Comparison of ENCODE assay signal across 9 cellular contexts in genomic region chr17:981292-981658, GRCh38. TPM values are rescaled to one million over a fixed set of nuclear protein-coding genes. Genes with fewer than 3 reads are reported as not detected.
DNase-seq lines count a peak whose midpoint lies in the region; ATAC-seq and TF ChIP-seq lines count a peak whose summit lies in the region.
"Had no signal": no experiment of that assay in that cellular context is flagged by ENCODE, and none has a peak within 500 bp of the region (broad histone marks: within the 10 kb centered on the region; RNA-seq: fewer than 3 reads in every experiment).

No MANE protein-coding gene starts in this region.

- H3K4me3 Mint-ChIP-seq in Calu3 (ENCODE audit: low read depth, unreplicated experiment) = peak overlapping the region; percentile 73
- peak overlapping the region; percentile 54; the same call in 1 of the 2 replicates for H3K4me3 Mint-ChIP-seq in WTC11
- H3K4me3 Mint-ChIP-seq in memory B cell = peak overlapping the region; percentile 85

- H3K27me3 Mint-ChIP-seq in Calu3 (ENCODE audit: unreplicated experiment) (peaks cover 11% of the 10 kb centered on the region), WTC11 (ENCODE audit: low read depth) (no peaks in the 10 kb centered on the region), memory B cell (peaks cover 8% of the 10 kb centered on the region)

- CTCF ChIA-PET in Calu3 (lab: Charles Lee) = interaction anchor here (0.7 to 1.1 kb wide), 6 partner anchors 15 to 266 kb away, joined by 3 to 12 read pairs (median 6); partner anchors contain the start of gene TIMM22
- CTCF ChIA-PET in WTC11 (lab: Charles Lee) = interaction anchor here (0.6 to 6.8 kb wide), 43 partner anchors 9 to 570 kb away, joined by 3 to 190 read pairs (median 6); partner anchors contain the start of genes GEMIN4, GLOD4, MRM3 and TIMM22

- no peak for ATAC-seq in WTC11
- no peak for ATAC-seq in memory B cell (ENCODE audit: low read depth)
- no peak for ATAC-seq in HG03135 (IDR thresholded peaks at IDR 0.05; ENCODE audit: unreplicated experiment)

- H3K79me2 ChIP-seq in ACC112 (ENCODE audit: control insufficient read depth, insufficient read depth, low read length, unreplicated experiment) = peaks cover 16% of the 10 kb centered on the region

- H3K4me3 ChIP-seq in ACC112 (ENCODE audit: low read depth, low read length) (no peak overlapping the region), testis (peak overlapping the region in 1 of 2 donors; percentile 71)

- H3K9me3 Mint-ChIP-seq in Calu3 (ENCODE audit: low read depth, unreplicated experiment) (no peaks in the 10 kb centered on the region), WTC11 (no peaks in the 10 kb centered on the region), memory B cell (no peaks in the 10 kb centered on the region)

- H3K9me3 ChIP-seq in testis = no peaks in the 10 kb centered on the region
- H3K9me3 ChIP-seq: esophagus muscularis mucosa had no signal

- peaks cover 7% of the 10 kb centered on the region for H3K4me1 ChIP-seq in ACC112 (ENCODE audit: control insufficient read depth, insufficient read depth, low read length, unreplicated experiment)
- H3K4me1 ChIP-seq in testis = peaks cover 13% of the 10 kb centered on the region

- POLR2A ChIA-PET in WTC11 (lab: Charles Lee) = interaction anchor here (0.5 to 2.6 kb wide), 5 partner anchors 30 to 199 kb away, joined by 3 to 14 read pairs (median 5); partner anchors contain the start of genes GLOD4 and MRM3

- no peaks in the 10 kb centered on the region for H3K4me1 Mint-ChIP-seq in Calu3 (ENCODE audit: low read depth, unreplicated experiment)
- peaks cover 22% of the 10 kb centered on the region for H3K4me1 Mint-ChIP-seq in WTC11
- peaks cover 13% of the 10 kb centered on the region for H3K4me1 Mint-ChIP-seq in memory B cell

- peaks cover 5% of the 10 kb centered on the region for H3K36me3 Mint-ChIP-seq in Calu3 (ENCODE audit: insufficient read depth, unreplicated experiment)
- H3K36me3 Mint-ChIP-seq in WTC11 = no peaks in the 10 kb centered on the region
- no peaks in the 10 kb centered on the region for H3K36me3 Mint-ChIP-seq in memory B cell

- no peak for TF ChIP-seq POLR2A in testis (IDR thresholded peaks at IDR 0.05)

- intact Hi-C loops in Calu3 (cut with micrococcal nuclease; ENCODE audit: unreplicated experiment) = loop anchor here (1.0 to 10.0 kb wide), 2 partner anchors 106 to 186 kb away; no protein-coding TSS in a partner anchor
- intact Hi-C loops in testis (cut with DNase I; ENCODE audit: low total_unique reads) = loop anchor here (5.0 to 10.0 kb wide), 2 partner anchors 106 to 184 kb away; no protein-coding TSS in a partner anchor

- 39 to 40% methylated on average over 10 of the region's 10 CpGs for whole genome bisulfite sequencing in testis, 2 donors

- H3K27ac ChIP-seq in ACC112 (ENCODE audit: low read depth, low read length) (no peak overlapping the region), testis (no peak overlapping the region)

- BruUV-seq in Calu3 (replicated peaks; lab: Mats Ljungman, UMichigan) = no TSS peak

- H3K27me3 ChIP-seq in ACC112 (ENCODE audit: insufficient read depth, low read length) (no peaks in the 10 kb centered on the region), testis (no peaks in the 10 kb centered on the region)
- H3K27me3 ChIP-seq: esophagus muscularis mucosa had no signal

- TF ChIP-seq CTCF in Calu3 (IDR thresholded peaks at IDR 0.05; ENCODE audit: unreplicated experiment) = no peak
- TF ChIP-seq CTCF in WTC11 (IDR thresholded peaks at IDR 0.05) = no peak
- no peak for TF ChIP-seq CTCF in testis (IDR thresholded peaks at IDR 0.05)

- H3K27ac Mint-ChIP-seq in Calu3 (ENCODE audit: unreplicated experiment) = no peak overlapping the region
- H3K27ac Mint-ChIP-seq in WTC11 = peak overlapping the region; percentile 34; the same call in 1 of the 2 replicates
- H3K27ac Mint-ChIP-seq in memory B cell = no peak overlapping the region

- DNase-seq in Calu3 = no peak
- DNase-seq in WTC11 (ENCODE audit: low spot score) = no peak
- DNase-seq in memory B cell (ENCODE audit: low spot score in 2 of 2) = no peak
- DNase-seq in foreskin melanocyte = no peak
- no peak for DNase-seq in stimulated activated CD4-positive, alpha-beta T cell treated with anti-CD3 and anti-CD28 coated beads, Interleukin-4, amount 100 ng/mL, for 4 hours
- no peak for DNase-seq in testis

- H3K36me3 ChIP-seq in ACC112 (ENCODE audit: insufficient read depth, low read length) = no peaks in the 10 kb centered on the region
- no peaks in the 10 kb centered on the region for H3K36me3 ChIP-seq in testis (ENCODE audit: low read depth, missing control alignments)
- H3K36me3 ChIP-seq: esophagus muscularis mucosa had no signal

- peak overlapping the region; percentile 64 for H2AFZ ChIP-seq in ACC112 (ENCODE audit: low read length, unreplicated experiment)

TF ChIP-seq in WTC11, 78 proteins besides CTCF, POLR2A, EP300 and RAD21:
- TF ChIP-seq ATF6 (CRISPR knock-in tag; IDR thresholded peaks at IDR 0.05) (no peak), SOX15 (CRISPR knock-in tag; IDR thresholded peaks at IDR 0.05) (no peak), SMAD3 (CRISPR knock-in tag; IDR thresholded peaks at IDR 0.05; ENCODE audit: borderline replicate concordance) (no peak), USF1 (CRISPR knock-in tag; IDR thresholded peaks at IDR 0.05) (no peak), TCF7 (CRISPR knock-in tag; IDR thresholded peaks at IDR 0.05; ENCODE audit: low read depth) (no peak), ATF1 (CRISPR knock-in tag; IDR thresholded peaks at IDR 0.05) (no peak), GTF2I (CRISPR knock-in tag; conservative IDR thresholded peaks at IDR 0.05) (no peak), NFYB (CRISPR knock-in tag; conservative IDR thresholded peaks at IDR 0.05; ENCODE audit: low read depth) (no peak), ZNF671 (CRISPR knock-in tag; IDR thresholded peaks at IDR 0.05) (no peak), ZNF425 (CRISPR knock-in tag; conservative IDR thresholded peaks at IDR 0.05) (no peak)
- TF ChIP-seq, protein P1, sequence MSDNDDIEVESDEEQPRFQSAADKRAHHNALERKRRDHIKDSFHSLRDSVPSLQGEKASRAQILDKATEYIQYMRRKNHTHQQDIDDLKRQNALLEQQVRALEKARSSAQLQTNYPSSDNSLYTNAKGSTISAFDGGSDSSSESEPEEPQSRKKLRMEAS (CRISPR knock-in tag; IDR thresholded peaks at IDR 0.05) = no peak

RNA-seq across cellular contexts. Expression of gene NXN, which starts 1.7 kb away (rescaled TPM):
- 1.8 and 2.3 TPM in 2 replicates for total RNA-seq in Calu3 (2022)
- 96.8 to 100 TPM (median 98.7 TPM) in 3 replicates for total RNA-seq in WTC11 (2021)
- total RNA-seq in testis = 10 to 100 TPM; 22.9 to 26.0 TPM
- 23.0 TPM for polyA plus RNA-seq in testis (ENCODE audit: insufficient read depth, low read depth, low replicate concordance)

RNA-seq across cellular contexts. Expression of gene TIMM22, which starts 15.7 kb away (rescaled TPM):
- total RNA-seq in Calu3 (2022) = 7.2 and 7.7 TPM in 2 replicates
- total RNA-seq in WTC11 (2021) = 17.2 to 18.0 TPM (median 17.4 TPM) in 3 replicates
- total RNA-seq in testis = 10 to 100 TPM; 18.3 to 19.1 TPM
- 18.2 TPM for polyA plus RNA-seq in testis (ENCODE audit: insufficient read depth, low read depth, low replicate concordance)
